8 cellular contexts compared by ENCODE assay signal in the genomic region with DNA sequence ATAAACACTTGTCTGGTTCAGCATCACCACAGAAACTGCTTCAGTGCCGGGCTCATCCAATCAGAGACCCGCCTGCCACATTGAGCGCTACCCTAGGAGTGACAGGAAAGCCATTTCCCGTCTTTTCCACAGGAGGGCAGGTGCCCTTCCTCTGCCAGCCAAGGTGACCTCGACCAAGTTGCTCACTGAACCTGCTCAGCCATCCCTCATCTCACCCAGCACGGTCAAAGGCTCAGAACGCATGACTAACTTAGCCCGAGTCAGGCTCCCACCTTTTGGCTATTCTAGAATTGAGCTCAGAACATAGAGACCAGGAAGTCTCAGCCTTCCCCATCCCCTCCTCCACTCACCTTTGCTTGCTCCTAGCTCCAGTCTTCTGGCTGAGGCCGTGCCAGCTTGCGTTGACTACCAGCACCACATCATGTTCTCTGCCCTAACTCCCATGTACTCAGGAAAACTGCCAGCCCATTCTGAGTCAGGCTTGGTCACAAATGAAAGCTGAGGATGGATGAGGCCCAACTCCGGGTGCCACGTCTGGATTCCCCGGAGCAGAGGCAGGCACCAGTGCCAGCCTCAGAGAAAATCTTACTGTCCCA. TPM values are rescaled to one million over a fixed set of nuclear protein-coding genes. Genes with fewer than 3 reads are reported as not detected.
DNase-seq lines count a peak whose midpoint lies in the region; ATAC-seq and TF ChIP-seq lines count a peak whose summit lies in the region.

No MANE protein-coding gene starts in this region.

- H3K27me3 ChIP-seq in BLaER1 treated with 17β-estradiol and CSF1 and Interleukin-3, amounts not matched to agents 10 nM and 100 nM, result no peaks in the 10 kb centered on the region
- no peaks in the 10 kb centered on the region for H3K27me3 ChIP-seq in ascending aorta

- H3K9ac ChIP-seq in BLaER1 treated with 17β-estradiol and CSF1 and Interleukin-3, amounts not matched to agents 10 nM and 100 nM, result peak overlapping the region in 8 of 11 experiments; percentile 66 to 84 (median 77); a peak in 9 of 22 replicates

- peak overlapping the region in 10 of 11 experiments; percentile 68 to 93 (median 84); a peak in 18 of 22 replicates for H3K4me2 ChIP-seq in BLaER1 treated with 17β-estradiol and CSF1 and Interleukin-3, amounts not matched to agents 10 nM and 100 nM

- TF ChIP-seq CTCF in LNCAP (IDR thresholded peaks at IDR 0.05), result peak; percentile 22; the same call in 1 of the 2 replicates
- peak in 2 of 3 experiments; percentile 9 to 24 for TF ChIP-seq CTCF in ascending aorta (IDR thresholded peaks at IDR 0.05)

- no peak for ATAC-seq in GM19328 (IDR thresholded peaks at IDR 0.05; ENCODE audit: unreplicated experiment)
- ATAC-seq in GM18505 (IDR thresholded peaks at IDR 0.05; ENCODE audit: unreplicated experiment), result no peak

- no peaks in the 10 kb centered on the region for H3K9me3 ChIP-seq in BLaER1 treated with 17β-estradiol and CSF1 and Interleukin-3, amounts not matched to agents 10 nM and 100 nM (replicated peaks in 1 of 11)
- no peaks in the 10 kb centered on the region for H3K9me3 ChIP-seq in ascending aorta

- H3K27ac ChIP-seq in BLaER1 treated with 17β-estradiol and CSF1 and Interleukin-3, amounts not matched to agents 10 nM and 100 nM, result peak overlapping the region in 7 of 11 experiments; percentile 80 to 93 (median 87); a peak in 13 of 22 replicates
- H3K27ac ChIP-seq in ascending aorta, result peak overlapping the region; percentile 83 to 88

- DNase-seq in ascending aorta (ENCODE audit: low spot score in 2 of 2) (peak; percentile 85 to 96), left kidney (ENCODE audit: low read depth, low spot score) (peak; percentile 66), KG1 (lab: John Stamatoyannopoulos, UW) (no peak), GDM1 (lab: John Stamatoyannopoulos, UW) (no peak)

- H3K4me1 ChIP-seq in BLaER1 treated with 17β-estradiol and CSF1 and Interleukin-3, amounts not matched to agents 10 nM and 100 nM, result peaks cover 17 to 47% (median 41%) of the 10 kb centered on the region in 10 experiments
- H3K4me1 ChIP-seq in ascending aorta, result peaks cover 10 to 19% of the 10 kb centered on the region in 2 donors

- H3K4me3 ChIP-seq in BLaER1 treated with 17β-estradiol and CSF1 and Interleukin-3, amounts not matched to agents 10 nM and 100 nM, result no peak overlapping the region
- peak overlapping the region in 1 of 2 donors; percentile 60 for H3K4me3 ChIP-seq in ascending aorta

- intact Hi-C loops in ascending aorta (cut with DNase I), result loop anchor here (2.0 to 10.0 kb wide), 5 partner anchors 171 to 702 kb away; partner anchors contain the start of gene MSI2

- peaks cover 24 to 32% (median 26%) of the 10 kb centered on the region in 11 experiments for H3K36me3 ChIP-seq in BLaER1 treated with 17β-estradiol and CSF1 and Interleukin-3, amounts not matched to agents 10 nM and 100 nM
- peaks cover 10 to 21% of the 10 kb centered on the region in 2 donors for H3K36me3 ChIP-seq in ascending aorta

- H4K20me1 ChIP-seq in BLaER1 treated with 17β-estradiol and CSF1 and Interleukin-3, amounts not matched to agents 10 nM and 100 nM, result peaks cover 0 to 15% (median 0%) of the 10 kb centered on the region in 11 experiments; a peak in 4 of 22 replicates

- no peak for TF ChIP-seq POLR2A in GM18505 (IDR thresholded peaks at IDR 0.05; ENCODE audit: borderline replicate concordance, extremely low read depth, insufficient read depth, insufficient read length)

RNA-seq across cellular contexts. Expression of gene MRPS23, which starts 15.6 kb away (rescaled TPM):
- 2.0 TPM for total RNA-seq in ascending aorta

Comparison
In these comparisons a context has a peak if more than half of its experiments do, and no peak if none do; other contexts are left out.
1. DNase-seq: peak in ascending aorta (2 of 2) and left kidney (single experiment); none in KG1 (single experiment) and GDM1 (single experiment).